32 cellular contexts compared by ENCODE assay signal in the genomic region with DNA sequence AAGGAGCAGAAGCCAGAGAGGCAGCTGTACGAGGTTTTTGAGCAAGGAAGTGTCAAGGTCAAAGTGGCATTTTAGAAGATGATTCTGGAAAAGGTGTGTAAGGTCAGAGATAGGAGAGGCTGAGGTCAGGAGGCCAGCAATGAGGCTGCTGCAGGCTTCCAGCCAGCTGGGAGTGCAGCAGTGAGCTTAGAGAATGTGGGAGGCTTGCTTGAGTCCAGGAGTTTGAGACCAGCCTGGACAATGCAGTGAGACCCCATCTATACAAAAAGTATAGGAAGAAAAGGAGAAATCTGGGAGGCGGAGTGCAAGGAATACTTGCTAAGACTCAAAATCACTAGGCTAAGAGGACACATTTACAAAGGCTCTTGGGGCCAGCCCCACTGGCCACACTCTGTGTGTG.
"Had no signal": no experiment of that assay in that cellular context is flagged by ENCODE, and none has a peak within 500 bp of the region (broad histone marks: within the 10 kb centered on the region; RNA-seq: fewer than 3 reads in every experiment).

No MANE protein-coding gene starts in this region.

- H3K27me3 ChIP-seq: ovary, right lobe of liver, sigmoid colon, suprapubic skin, testis, tibial nerve, upper lobe of left lung, vagina had no signal

- H3K27ac Mint-ChIP-seq: natural killer cell; nephron; progenitor cell of endocrine pancreas; stimulated activated memory B cell treated with anti-CD40 and anti-IgM and Interleukin-4, amounts not matched to agents 10 μg/mL and 1 μg/mL and 100 μg/mL, for 72 hours had no signal

- H3K9me3 ChIP-seq: neutrophil, ovary, psoas muscle, right lobe of liver, sigmoid colon, spleen, suprapubic skin, testis, tibial nerve, upper lobe of left lung, vagina had no signal

- H3K36me3 ChIP-seq: neutrophil, ovary, right lobe of liver, sigmoid colon, spleen, suprapubic skin, tibial nerve, upper lobe of left lung, vagina had no signal

- H2AFZ ChIP-seq: parathyroid adenoma had no signal

- H3K4me3 ChIP-seq: ovary, psoas muscle, right lobe of liver, sigmoid colon, smooth muscle cell, spleen, suprapubic skin, testis, tibial nerve, upper lobe of left lung, vagina had no signal

- H3K4me1 ChIP-seq: parathyroid adenoma, psoas muscle, testis had no signal

- ATAC-seq: naive thymus-derived CD4-positive, alpha-beta T cell; natural killer cell; stimulated activated memory B cell treated with anti-CD40 and anti-IgM and Interleukin-4, amounts not matched to agents 10 μg/mL and 1 μg/mL and 100 μg/mL, for 72 hours; stimulated activated naive CD8-positive, alpha-beta T cell treated with anti-CD3 and anti-CD28 coated beads, Interleukin-15, amount 100 ng/mL, for 72 hours; stimulated activated naive CD8-positive, alpha-beta T cell treated with anti-CD3 and anti-CD28 coated beads, Interleukin-15, Interleukin-2, amounts not matched to agents 100 U/mL and 50 U/mL, for 24 hours had no signal

- H3K4me2 ChIP-seq: smooth muscle cell had no signal

- H3K4me3 Mint-ChIP-seq: naive thymus-derived CD4-positive, alpha-beta T cell; natural killer cell; nephron; stimulated activated memory B cell treated with anti-CD40 and anti-IgM and Interleukin-4, amounts not matched to agents 10 μg/mL and 1 μg/mL and 100 μg/mL, for 72 hours; stimulated activated naive CD8-positive, alpha-beta T cell treated with anti-CD3 and anti-CD28 coated beads, Interleukin-15, amount 100 ng/mL, for 72 hours had no signal

- FAIRE-seq: urothelium cell line had no signal

- H3K27ac ChIP-seq: neutrophil, ovary, parathyroid adenoma, psoas muscle, right lobe of liver, sigmoid colon, spleen, suprapubic skin, testis, upper lobe of left lung, vagina had no signal

- H3K79me2 ChIP-seq: parathyroid adenoma had no signal

- H3K9me3 Mint-ChIP-seq: natural killer cell; nephron; stimulated activated memory B cell treated with anti-CD40 and anti-IgM and Interleukin-4, amounts not matched to agents 10 μg/mL and 1 μg/mL and 100 μg/mL, for 72 hours; stimulated activated naive CD8-positive, alpha-beta T cell treated with anti-CD3 and anti-CD28 coated beads, Interleukin-15, amount 100 ng/mL, for 72 hours had no signal

- DNase-seq: naive thymus-derived CD4-positive, alpha-beta T cell; natural killer cell; nucleus accumbens; ovary; posterior cingulate gyrus; psoas muscle; right cardiac atrium; right lobe of liver; sigmoid colon; stimulated activated CD4-positive, alpha-beta T cell treated with anti-CD3 and anti-CD28 coated beads, Interleukin-12 subunit alpha, Interleukin-12 subunit beta, amount 100 ng/mL, for 4 hours; stimulated activated CD4-positive, alpha-beta T cell treated with anti-CD3 and anti-CD28 coated beads, Interleukin-1b, Interleukin-23, amount 100 ng/mL, for 48 hours; stimulated activated CD4-positive, alpha-beta T cell treated with anti-CD3 and anti-CD28 coated beads, Interleukin-4, amount 100 ng/mL, for 1 hour; stimulated activated CD4-positive, alpha-beta T cell treated with anti-CD3 and anti-CD28 coated beads, Interleukin-4, amount 100 ng/mL, for 4 hours; stimulated activated CD8-positive, alpha-beta memory T cell treated with anti-CD3 and anti-CD28 coated beads, Interleukin-4, amount 100 ng/mL, for 48 hours; stimulated activated naive CD4-positive, alpha-beta T cell; stimulated activated naive CD8-positive, alpha-beta T cell treated with anti-CD3 and anti-CD28 coated beads, Interleukin-15, amount 100 ng/mL, for 72 hours; stimulated activated naive CD8-positive, alpha-beta T cell treated with anti-CD3 and anti-CD28 coated beads, Interleukin-15, Interleukin-2, amounts not matched to agents 100 U/mL and 50 U/mL, for 24 hours; substantia nigra; testis; trophoblast cell; upper lobe of left lung had no signal

- H3K9ac ChIP-seq: parathyroid adenoma had no signal

- H3K36me3 Mint-ChIP-seq: naive thymus-derived CD4-positive, alpha-beta T cell; natural killer cell; stimulated activated memory B cell treated with anti-CD40 and anti-IgM and Interleukin-4, amounts not matched to agents 10 μg/mL and 1 μg/mL and 100 μg/mL, for 72 hours had no signal
